13 cellular contexts compared by ENCODE assay signal in genomic region chr6:53158076-53158475, GRCh38. TPM values are rescaled to one million over a fixed set of nuclear protein-coding genes. Genes with fewer than 3 reads are reported as not detected.
A peak's percentile ranks its signal among the peaks of the same experiment; 100 is the strongest.
DNase-seq lines count a peak whose midpoint lies in the region; ATAC-seq, FAIRE-seq and TF ChIP-seq lines count a peak whose summit lies in the region.
"Not testable (repeated sequence)": the region's sequence is repeated elsewhere in the genome, so short reads cannot be mapped to it uniquely, and the experiment has no call there.
"Had no signal": no experiment of that assay in that cellular context is flagged by ENCODE, and none has a peak within 500 bp of the region (broad histone marks: within the 10 kb centered on the region; RNA-seq: fewer than 3 reads in every experiment).

No MANE protein-coding gene starts in this region.

- not testable (repeated sequence) for H3K36me3 ChIP-seq in HEK293 (ENCODE audit: control insufficient read depth in 2 of 2, insufficient read depth in 1 of 2, low read length in 2 of 2); K562 (ENCODE audit: control insufficient read depth, insufficient read depth, low read length); HepG2 (replicated peaks in 1 of 2; ENCODE audit: control insufficient read depth in 1 of 2, insufficient read depth in 2 of 2, low read length in 2 of 2); neuronal stem cell (replicated peaks in 1 of 2; ENCODE audit: control insufficient read depth in 2 of 2, insufficient read depth in 2 of 2, low read length in 2 of 2); trophoblast cell (ENCODE audit: control insufficient read depth in 1 of 2, insufficient read depth in 2 of 2, low read length in 2 of 2); testis (ENCODE audit: low read depth, missing control alignments)

- not testable (repeated sequence) for H3K9ac ChIP-seq in K562 (ENCODE audit: insufficient read depth in 1 of 2, low read depth in 2 of 2, low read length in 2 of 2); HepG2 (ENCODE audit: insufficient read depth, low read depth, low read length); neuronal stem cell (ENCODE audit: low read depth, low read length, poor library complexity); trophoblast cell (ENCODE audit: low read length)

- H4K12ac ChIP-seq in trophoblast cell (ENCODE audit: low read depth, low read length), result not testable (repeated sequence)

- not testable (repeated sequence) for TF ChIP-seq RAD21 in K562 (CRISPR knock-in tag; conservative IDR thresholded peaks at IDR 0.05 in 1 of 2, IDR thresholded peaks at IDR 0.05 in 1 of 2); HepG2 (CRISPR knock-in tag; IDR thresholded peaks at IDR 0.05)

- not testable (repeated sequence) for ATAC-seq in WTC11, K562, HepG2

- peak overlapping the region; percentile 1 for H4K8ac ChIP-seq in neuronal stem cell (ENCODE audit: low read depth, low read length)
- not testable (repeated sequence) for H4K8ac ChIP-seq in trophoblast cell (ENCODE audit: low read depth, low read length)

- H3K9me3 ChIP-seq in HEK293 (ENCODE audit: control insufficient read depth, insufficient read depth, low read depth, low read length); K562 (replicated peaks; ENCODE audit: control insufficient read depth, insufficient read depth, low read depth, low read length); HepG2 (ENCODE audit: low read length); neuronal stem cell (replicated peaks in 1 of 2; ENCODE audit: control insufficient read depth in 2 of 2, insufficient read depth in 1 of 2, low read depth in 1 of 2, low read length in 2 of 2); trophoblast cell (ENCODE audit: insufficient read depth, low read depth, low read length); testis: not testable (repeated sequence)

- H3K79me1 ChIP-seq in neuronal stem cell (ENCODE audit: low read depth, low read length); trophoblast cell (ENCODE audit: low read length): not testable (repeated sequence)

- H3K23ac ChIP-seq in neuronal stem cell (ENCODE audit: low read depth, low read length, poor library complexity); trophoblast cell (ENCODE audit: low read length): not testable (repeated sequence)

- H2BK120ac ChIP-seq in neuronal stem cell (ENCODE audit: low read depth, low read length); trophoblast cell (ENCODE audit: insufficient read depth, low read length, poor library complexity): not testable (repeated sequence)

- intact Hi-C loops in K562 (cut with micrococcal nuclease); HepG2 (cut with micrococcal nuclease; ENCODE audit: unreplicated experiment); testis (cut with DNase I; ENCODE audit: low total_unique reads): not testable (repeated sequence)

- H2AFZ ChIP-seq in K562 (ENCODE audit: low read depth, low read length); HepG2 (ENCODE audit: low read length); neuronal stem cell (ENCODE audit: low read length); trophoblast cell (ENCODE audit: insufficient read depth, low read length, poor library complexity): not testable (repeated sequence)

- not testable (repeated sequence) for H3K4ac ChIP-seq in neuronal stem cell (ENCODE audit: low read length); trophoblast cell (ENCODE audit: low read depth, low read length)

- H3K27me3 Mint-ChIP-seq in WTC11 (ENCODE audit: low read depth), result not testable (repeated sequence)

- 0% methylated on average over 6 of the region's 6 CpGs for WGBS in K562 (ENCODE audit: insufficient coverage, low coverage, missing lambda C conversion rate)
- WGBS in HepG2 (ENCODE audit: low lambda C conversion rate), result 80% methylated on average over 6 of the region's 6 CpGs
- no CpG with 5 or more reads among the region's 6 CpGs for WGBS in neuronal stem cell (ENCODE audit: extremely low coverage in 2 of 2, insufficient read length in 2 of 2, insufficient replicate concordance in 1 of 2), 2 donors
- no CpG with 5 or more reads among the region's 6 CpGs for WGBS in trophoblast cell (ENCODE audit: extremely low coverage, insufficient coverage, insufficient read length)
- WGBS in testis, 2 donors, result 65 to 87% methylated on average over 6 of the region's 6 CpGs

- peaks cover 22 to 23% of the 10 kb centered on the region in 2 experiments for H3K27me3 ChIP-seq in K562 (ENCODE audit: control insufficient read depth in 2 of 2, insufficient read depth in 2 of 2, low read length in 2 of 2)
- H3K27me3 ChIP-seq in HepG2 (ENCODE audit: control insufficient read depth in 1 of 2, insufficient read depth in 2 of 2, low read length in 2 of 2); neuronal stem cell (ENCODE audit: control insufficient read depth in 3 of 3, insufficient read depth in 3 of 3, low read depth in 1 of 3, low read length in 3 of 3); trophoblast cell (ENCODE audit: insufficient read depth, low read length); testis: not testable (repeated sequence)

- TF ChIP-seq POLR2A in K562 (conservative IDR thresholded peaks at IDR 0.05); HepG2 (IDR thresholded peaks at IDR 0.05; ENCODE audit: insufficient read depth in 1 of 2, low read depth in 2 of 2, low read length in 2 of 2); testis (IDR thresholded peaks at IDR 0.05): not testable (repeated sequence)

- H3K79me2 ChIP-seq in K562 (ENCODE audit: control insufficient read depth, insufficient read depth, low read length); HepG2 (ENCODE audit: insufficient read depth, low read length); trophoblast cell (ENCODE audit: control insufficient read depth, insufficient read depth, low read length, poor library complexity): not testable (repeated sequence)

- not testable (repeated sequence) for H4K91ac ChIP-seq in neuronal stem cell (ENCODE audit: low read depth, low read length, poor library complexity)
- peak overlapping the region; percentile 47 for H4K91ac ChIP-seq in trophoblast cell (ENCODE audit: low read depth, low read length)

- not testable (repeated sequence) for H2BK5ac ChIP-seq in neuronal stem cell (ENCODE audit: low read length); trophoblast cell (ENCODE audit: low read depth, low read length, poor library complexity)

- H3K9me1 ChIP-seq in K562 (ENCODE audit: control insufficient read depth, insufficient read depth, low read length), result not testable (repeated sequence)

- H3K4me1 Mint-ChIP-seq in WTC11, result not testable (repeated sequence)

- TF ChIP-seq EP300 in K562 (IDR thresholded peaks at IDR 0.05; ENCODE audit: low read length); HepG2 (IDR thresholded peaks at IDR 0.05; ENCODE audit: low read depth in 2 of 2, low read length in 2 of 2); HepG2 (CRISPR knock-in tag; IDR thresholded peaks at IDR 0.05; ENCODE audit: borderline replicate concordance): not testable (repeated sequence)

- H3K4me3 ChIP-seq in HEK293 (ENCODE audit: low read depth, low read length); K562; HepG2 (replicated peaks in 1 of 3; ENCODE audit: insufficient read depth in 1 of 3, low read depth in 2 of 3, low read length in 3 of 3); neuronal stem cell (ENCODE audit: low read length in 2 of 2); trophoblast cell (ENCODE audit: low read depth, low read length); testis: not testable (repeated sequence)

- not testable (repeated sequence) for H3K9me3 Mint-ChIP-seq in WTC11

- not testable (repeated sequence) for H3K18ac ChIP-seq in neuronal stem cell (ENCODE audit: low read length); trophoblast cell (ENCODE audit: low read length)

- H3K4me3 Mint-ChIP-seq in WTC11, result not testable (repeated sequence)

- not testable (repeated sequence) for BruUV-seq in K562 (replicated peaks; lab: Mats Ljungman, UMichigan); HepG2 (replicated peaks; lab: Mats Ljungman, UMichigan)

- H3K27ac ChIP-seq in HEK293 (ENCODE audit: extremely low read depth, low read depth, low read length); K562 (ENCODE audit: extremely low read depth, low read depth, low read length); HepG2 (ENCODE audit: extremely low read length, insufficient read depth, low read length); neuronal stem cell (replicated peaks; ENCODE audit: low read length); trophoblast cell (ENCODE audit: low read depth, low read length): not testable (repeated sequence)
- peak overlapping the region; percentile 8 to 42 for H3K27ac ChIP-seq in testis

- not testable (repeated sequence) for TF ChIP-seq CTCF in HEK293 (tag by site-specific recombination; IDR thresholded peaks at IDR 0.05); WTC11 (IDR thresholded peaks at IDR 0.05); K562 (IDR thresholded peaks at IDR 0.05 in 2 of 3, conservative IDR thresholded peaks at IDR 0.05 in 1 of 3; ENCODE audit: insufficient read depth in 2 of 3, low read depth in 1 of 3, low read length in 3 of 3); HepG2 (CRISPR knock-in tag; IDR thresholded peaks at IDR 0.05); testis (IDR thresholded peaks at IDR 0.05)

- H2AK5ac ChIP-seq in neuronal stem cell (ENCODE audit: low read depth, low read length); trophoblast cell (ENCODE audit: low read length): not testable (repeated sequence)

- FAIRE-seq in K562 (lab: Jason Lieb, UNC); HepG2 (lab: Jason Lieb, UNC): not testable (repeated sequence)

- not testable (repeated sequence) for H2BK15ac ChIP-seq in neuronal stem cell (ENCODE audit: low read length)

- H2BK12ac ChIP-seq in neuronal stem cell (ENCODE audit: low read length); trophoblast cell (ENCODE audit: low read length): not testable (repeated sequence)

- in situ Hi-C loops in K562 (cut with MboI), result not testable (repeated sequence)
- in situ Hi-C loops in HepG2 (cut with HindIII; ENCODE audit: extremely low pct_ligation_motif_present, low pct_unique_long_range_greater_than_20kb), result loop anchor here (25.0 kb wide), 1 partner anchor 554 kb away; no protein-coding TSS in a partner anchor

- not testable (repeated sequence) for H3K4me1 ChIP-seq in HEK293 (ENCODE audit: control insufficient read depth, insufficient read depth, low read length); K562 (replicated peaks in 1 of 2; ENCODE audit: control insufficient read depth in 2 of 2, insufficient read depth in 2 of 2, low read length in 2 of 2); HepG2 (ENCODE audit: insufficient read depth, low read length); neuronal stem cell (ENCODE audit: control insufficient read depth in 2 of 2, insufficient read depth in 1 of 2, low read depth in 1 of 2, low read length in 2 of 2); trophoblast cell (ENCODE audit: control insufficient read depth in 1 of 2, insufficient read depth in 2 of 2, low read length in 2 of 2); testis

- DNase-seq in WTC11 (ENCODE audit: low spot score); K562 (ENCODE audit: extremely low read depth in 1 of 4, low spot score in 3 of 4); HepG2 (ENCODE audit: low spot score); neuronal stem cell (ENCODE audit: low spot score); testis: not testable (repeated sequence)
- DNase-seq in trophoblast cell, result peak; percentile 63 to 78

- H3K14ac ChIP-seq in neuronal stem cell (ENCODE audit: low read length); trophoblast cell (ENCODE audit: low read length): not testable (repeated sequence)

- POLR2A ChIA-PET in HEK293 (lab: Yijun Ruan, JAX); WTC11 (lab: Charles Lee); HepG2 (lab: Yijun Ruan, JAX): not testable (repeated sequence)
- POLR2A ChIA-PET in K562 (lab: Yijun Ruan, JAX), result interaction anchor here (0.7 kb wide), 1 partner anchor 555 kb away, joined by 3 read pairs; no protein-coding TSS in a partner anchor

- not testable (repeated sequence) for H3K36me3 Mint-ChIP-seq in WTC11

- CTCF ChIA-PET in HEK293 (lab: Yijun Ruan, JAX); WTC11 (lab: Charles Lee); K562 (lab: Yijun Ruan, JAX; ENCODE audit: low intra/inter-chr PET ratio); HepG2 (lab: Yijun Ruan, JAX; ENCODE audit: low intra/inter-chr PET ratio, low total read pairs): not testable (repeated sequence)

- H3K27ac Mint-ChIP-seq in WTC11, result not testable (repeated sequence)

- not testable (repeated sequence) for H4K20me1 ChIP-seq in K562 (replicated peaks; ENCODE audit: control insufficient read depth, insufficient read depth, low read length); HepG2 (ENCODE audit: insufficient read depth, low read length)

- H3K4me2 ChIP-seq in K562 (ENCODE audit: insufficient read depth, low read length); HepG2 (ENCODE audit: low read depth, low read length); neuronal stem cell (ENCODE audit: insufficient read depth, low read length, poor library complexity, severe bottlenecking); trophoblast cell (ENCODE audit: low read length): not testable (repeated sequence)

RNA-seq across cellular contexts. Expression of gene GCM1, which starts 9.4 kb away (rescaled TPM):
- total RNA-seq in WTC11 (2021), result 0.09 TPM in 1 of 3 replicates, not detected in the others
- total RNA-seq in K562 (2011; cell fraction: chromatin; rRNA removed; ENCODE audit: low replicate concordance), result not detected in 2 replicates
- not detected in 2 replicates for total RNA-seq in K562 (2011; cell fraction: nucleolus; rRNA removed)
- not detected in 2 replicates for total RNA-seq in K562 (2011; cell fraction: nucleoplasm; rRNA removed)
- total RNA-seq in K562 (2014; rRNA removed), result not detected in 2 replicates
- not detected in 2 replicates for total RNA-seq in K562 (2014; rRNA removed; fragmentation: Illumina TruSeq; extraction: Trizol)
- not detected in 2 replicates for total RNA-seq in K562 (2015; rRNA removed; fragmentation: Illumina TruSeq; extraction: Trizol)
- total RNA-seq in K562 (2021), result not detected in 2 replicates
- 0.07 TPM in 1 of 2 replicates, not detected in the other for polyA plus RNA-seq in K562 (2011; rRNA removed)
- 0.01 and 0.04 TPM in 2 replicates for polyA plus RNA-seq in K562 (2011; cell fraction: cytosol; rRNA removed)
- polyA plus RNA-seq in K562 (2011; cell fraction: nucleus; rRNA removed), result 0.06 and 0.14 TPM in 2 replicates
- 0.03 TPM in 1 of 2 replicates, not detected in the other for polyA plus RNA-seq in K562 (2012)
- polyA plus RNA-seq in K562 (2014; fragmentation: Illumina TruSeq; extraction: Trizol), result 0.07 TPM in 1 of 2 replicates, not detected in the other
- not detected for polyA plus RNA-seq in K562 (2014; fragmentation: Nextera tagmentation; extraction: Ambion mirVana)
- not detected in 2 replicates for polyA plus RNA-seq in K562 (2014; rRNA removed)
- not detected in 2 replicates for polyA minus RNA-seq in K562 (2011; rRNA and poly(A)+ RNA removed)
- not detected in 2 replicates for polyA minus RNA-seq in K562 (2011; cell fraction: cytosol; rRNA and poly(A)+ RNA removed)
- not detected in 2 replicates for polyA minus RNA-seq in K562 (2011; cell fraction: nucleus; rRNA and poly(A)+ RNA removed)
- total RNA-seq in HepG2 (2016; rRNA removed; fragmentation: Illumina TruSeq; extraction: Trizol), result 0.13 and 0.18 TPM in 2 replicates
- 0.09 TPM in 1 of 2 replicates, not detected in the other for total RNA-seq in HepG2 (2016; cell fraction: cytosol; rRNA removed; fragmentation: Illumina TruSeq; extraction: Trizol; ENCODE audit: low read depth)
- 0.15 and 0.16 TPM in 2 replicates for total RNA-seq in HepG2 (2016; cell fraction: insoluble cytoplasmic fraction; rRNA removed; fragmentation: Illumina TruSeq; extraction: Trizol)
- total RNA-seq in HepG2 (2016; cell fraction: membrane; rRNA removed; fragmentation: Illumina TruSeq; extraction: Trizol), result 0.06 and 0.17 TPM in 2 replicates
- total RNA-seq in HepG2 (2016; cell fraction: nucleus; rRNA removed; fragmentation: Illumina TruSeq; extraction: Trizol), result 0.13 TPM in 1 of 2 replicates, not detected in the other
- polyA plus RNA-seq in HepG2 (2011; rRNA removed), result 0.03 and 0.04 TPM in 2 replicates
- polyA plus RNA-seq in HepG2 (2011; cell fraction: cytosol; rRNA removed), result 0.03 TPM in 2 replicates
- 0.05 TPM in 1 of 2 replicates, not detected in the other for polyA plus RNA-seq in HepG2 (2011; cell fraction: nucleus; rRNA removed)
- polyA plus RNA-seq in HepG2 (2012), result 0.24 TPM in 1 of 2 replicates, not detected in the other
- not detected in 2 replicates for polyA plus RNA-seq in HepG2 (2016; cell fraction: cytosol; fragmentation: Illumina TruSeq; extraction: Trizol; ENCODE audit: low read depth)
- 0.13 TPM in 1 of 2 replicates, not detected in the other for polyA plus RNA-seq in HepG2 (2016; cell fraction: insoluble cytoplasmic fraction; fragmentation: Illumina TruSeq; extraction: Trizol; ENCODE audit: low read depth)
- polyA plus RNA-seq in HepG2 (2016; cell fraction: membrane; fragmentation: Illumina TruSeq; extraction: Trizol; ENCODE audit: low read depth), result not detected in 2 replicates
- 0.16 and 0.22 TPM in 2 replicates for polyA plus RNA-seq in HepG2 (2016; cell fraction: nucleus; fragmentation: Illumina TruSeq; extraction: Trizol; ENCODE audit: insufficient read depth, low read depth)
- not detected in 2 replicates for polyA minus RNA-seq in HepG2 (2011; rRNA and poly(A)+ RNA removed; ENCODE audit: low replicate concordance)
- not detected in 2 replicates for polyA minus RNA-seq in HepG2 (2011; cell fraction: cytosol; rRNA and poly(A)+ RNA removed)
- not detected in 2 replicates for polyA minus RNA-seq in HepG2 (2011; cell fraction: nucleus; rRNA and poly(A)+ RNA removed)
- 0.01 TPM for polyA plus RNA-seq in neuronal stem cell (2013, experiment 1 of 2)
- 0.06 TPM for polyA plus RNA-seq in neuronal stem cell (2013, experiment 2 of 2)
- polyA plus RNA-seq in trophoblast cell (2013), result 88.6 and 98.7 TPM in 2 replicates
- under 1 TPM; 0.47 to 0.68 TPM for total RNA-seq in testis
- 0.90 TPM for polyA plus RNA-seq in testis (ENCODE audit: insufficient read depth, low read depth, low replicate concordance)
- total RNA-seq: A172; CD8-positive, alpha-beta memory T cell had no signal
- polyA plus RNA-seq: AG04450; BJ; CD14-positive monocyte; CD4-positive, alpha-beta memory T cell; CD8-positive, alpha-beta memory T cell had no signal
